In the genomic region with DNA sequence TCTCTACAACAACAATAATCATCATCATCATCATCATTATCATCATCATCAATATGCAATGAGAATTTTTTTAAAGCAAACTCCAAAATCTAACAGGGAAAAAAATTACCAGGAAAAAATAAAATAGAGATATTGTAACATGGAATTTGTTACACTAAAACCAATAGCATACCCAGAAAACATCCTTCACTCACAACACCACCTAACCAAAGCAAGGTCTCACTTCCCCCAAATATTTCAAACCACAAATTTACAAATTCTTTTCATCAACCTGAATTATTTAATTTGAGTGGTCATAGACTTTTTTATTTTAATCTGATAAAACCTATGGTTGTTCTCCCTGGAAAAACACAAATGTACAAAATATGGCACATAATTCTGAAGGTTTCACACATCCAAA, we compare ENCODE assay signal across 20 cellular contexts. TPM values are rescaled to one million over a fixed set of nuclear protein-coding genes. Genes with fewer than 3 reads are reported as not detected.
DNase-seq lines count a peak whose midpoint lies in the region; ATAC-seq and TF ChIP-seq lines count a peak whose summit lies in the region.
"Had no signal": no experiment of that assay in that cellular context is flagged by ENCODE, and none has a peak within 500 bp of the region (broad histone marks: within the 10 kb centered on the region; RNA-seq: fewer than 3 reads in every experiment).

No MANE protein-coding gene starts in this region.

- no peak for TF ChIP-seq POLR2A in body of pancreas (IDR thresholded peaks at IDR 0.05)

- H3K27me3 Mint-ChIP-seq in activated naive CD8-positive, alpha-beta T cell, result no peaks in the 10 kb centered on the region
- H3K27me3 Mint-ChIP-seq in activated naive CD8-positive, alpha-beta T cell treated with anti-CD3 and anti-CD28 coated beads, Interleukin-2, amount 50 U/mL, for 24 hours, result no peaks in the 10 kb centered on the region
- H3K27me3 Mint-ChIP-seq in effector memory CD8-positive, alpha-beta T cell, result no peaks in the 10 kb centered on the region

- DNase-seq in activated naive CD8-positive, alpha-beta T cell treated with anti-CD3 and anti-CD28 coated beads, Interleukin-2, amount 50 U/mL, for 24 hours, result no peak
- DNase-seq in Karpas-422 (no peak), SK-N-DZ (ENCODE audit: low spot score) (no peak), NCI-H2029 (lab: John Stamatoyannopoulos, UW) (no peak), body of pancreas (no peak)
- no peak for DNase-seq in effector memory CD8-positive, alpha-beta T cell
- DNase-seq: 8988T, AML-193, COR-L47, DMS 273 treated with DMSO at 0.1 percent for 48 hours, DMS79 treated with DMSO at 0.1 percent for 48 hours, IMR-90, MV-4-11, NCI-H1105 treated with DMSO at 0.1 percent for 48 hours, NCI-H2081 treated with DMSO at 0.1 percent for 48 hours, NCI-H446, NCI-H526, Right ventricle myocardium superior had no signal

- no peaks in the 10 kb centered on the region; the same call in 1 of the 2 replicates for H3K36me3 ChIP-seq in Karpas-422 (ENCODE audit: insufficient read depth, low read length)
- H3K36me3 ChIP-seq in body of pancreas (replicated peaks in 1 of 2; ENCODE audit: insufficient read depth in 1 of 2, low read depth in 2 of 2), result no peaks in the 10 kb centered on the region

- intact Hi-C loops in body of pancreas (cut with DNase I), result no loop called here

- ATAC-seq in activated naive CD8-positive, alpha-beta T cell treated with anti-CD3 and anti-CD28 coated beads, Interleukin-2, amount 50 U/mL, for 24 hours, result no peak
- no peak for ATAC-seq in effector memory CD8-positive, alpha-beta T cell (replicated peaks)
- no peak for ATAC-seq in body of pancreas

- H3K4me3 ChIP-seq in Karpas-422 (ENCODE audit: low read length), result no peak overlapping the region
- no peak overlapping the region for H3K4me3 ChIP-seq in body of pancreas

- peaks cover 75% of the 10 kb centered on the region for H3K4me1 Mint-ChIP-seq in activated naive CD8-positive, alpha-beta T cell (ENCODE audit: low read depth)
- peaks cover 68% of the 10 kb centered on the region for H3K4me1 Mint-ChIP-seq in activated naive CD8-positive, alpha-beta T cell treated with anti-CD3 and anti-CD28 coated beads, Interleukin-2, amount 50 U/mL, for 24 hours
- peaks cover 44 to 69% of the 10 kb centered on the region in 2 donors for H3K4me1 Mint-ChIP-seq in effector memory CD8-positive, alpha-beta T cell (ENCODE audit: low read depth in 2 of 2)

- H3K9ac ChIP-seq in Karpas-422 (ENCODE audit: low read length), result no peak overlapping the region

- no peak overlapping the region for H2AFZ ChIP-seq in Karpas-422 (ENCODE audit: low read length)

- TF ChIP-seq CTCF in body of pancreas (IDR thresholded peaks at IDR 0.05), result no peak

- H3K4me1 ChIP-seq in Karpas-422 (ENCODE audit: low read length), result peaks cover 78% of the 10 kb centered on the region
- peaks cover 51% of the 10 kb centered on the region for H3K4me1 ChIP-seq in body of pancreas

- H3K27ac Mint-ChIP-seq in activated naive CD8-positive, alpha-beta T cell, result no peak overlapping the region
- no peak overlapping the region for H3K27ac Mint-ChIP-seq in activated naive CD8-positive, alpha-beta T cell treated with anti-CD3 and anti-CD28 coated beads, Interleukin-2, amount 50 U/mL, for 24 hours
- peak overlapping the region in 1 of 2 donors; percentile 11 for H3K27ac Mint-ChIP-seq in effector memory CD8-positive, alpha-beta T cell

- H3K36me3 Mint-ChIP-seq in activated naive CD8-positive, alpha-beta T cell, result no peaks in the 10 kb centered on the region
- H3K36me3 Mint-ChIP-seq in activated naive CD8-positive, alpha-beta T cell treated with anti-CD3 and anti-CD28 coated beads, Interleukin-2, amount 50 U/mL, for 24 hours (ENCODE audit: low read depth), result no peaks in the 10 kb centered on the region
- H3K36me3 Mint-ChIP-seq in effector memory CD8-positive, alpha-beta T cell (ENCODE audit: insufficient read depth), result peaks cover 3% of the 10 kb centered on the region

- H3K9me3 ChIP-seq in Karpas-422 (ENCODE audit: low read length) (no peaks in the 10 kb centered on the region), body of pancreas (no peaks in the 10 kb centered on the region)

- H3K4me3 Mint-ChIP-seq in activated naive CD8-positive, alpha-beta T cell, result peak overlapping the region; percentile 47
- no peak overlapping the region for H3K4me3 Mint-ChIP-seq in activated naive CD8-positive, alpha-beta T cell treated with anti-CD3 and anti-CD28 coated beads, Interleukin-2, amount 50 U/mL, for 24 hours
- peak overlapping the region; percentile 15 to 41 for H3K4me3 Mint-ChIP-seq in effector memory CD8-positive, alpha-beta T cell
- H3K4me3 Mint-ChIP-seq: CD14-positive monocyte had no signal

- H3K27ac ChIP-seq in Karpas-422 (ENCODE audit: low read length) (peak overlapping the region; percentile 98), body of pancreas (no peak overlapping the region)

- H4K20me1 ChIP-seq in Karpas-422 (ENCODE audit: insufficient read depth, low read depth, low read length), result no peaks in the 10 kb centered on the region; the same call in 1 of the 2 replicates

- H3K27me3 ChIP-seq in Karpas-422 (ENCODE audit: low read length), result no peaks in the 10 kb centered on the region
- no peaks in the 10 kb centered on the region for H3K27me3 ChIP-seq in body of pancreas

- peaks cover 100% of the 10 kb centered on the region for H3K79me2 ChIP-seq in Karpas-422 (ENCODE audit: low read length)

- H3K4me2 ChIP-seq in Karpas-422 (ENCODE audit: low read depth, low read length, poor library complexity, severe bottlenecking), result peak overlapping the region; percentile 87

- no peaks in the 10 kb centered on the region for H3K9me2 ChIP-seq in Karpas-422 (replicated peaks; ENCODE audit: insufficient read depth, low read length)

- no peaks in the 10 kb centered on the region for H3K9me3 Mint-ChIP-seq in activated naive CD8-positive, alpha-beta T cell (ENCODE audit: low read depth)
- no peaks in the 10 kb centered on the region for H3K9me3 Mint-ChIP-seq in activated naive CD8-positive, alpha-beta T cell treated with anti-CD3 and anti-CD28 coated beads, Interleukin-2, amount 50 U/mL, for 24 hours
- no peaks in the 10 kb centered on the region for H3K9me3 Mint-ChIP-seq in effector memory CD8-positive, alpha-beta T cell
- H3K9me3 Mint-ChIP-seq: CD14-positive monocyte had no signal

RNA-seq across cellular contexts. Expression of a gene that starts 11.2 kb away (rescaled TPM):
- 96.0 and 126 TPM in 2 replicates for total RNA-seq in Karpas-422 (2014; rRNA removed; shearing (Covaris generic); ENCODE audit: low replicate concordance)
- polyA plus RNA-seq in SK-N-DZ (2014; cell fraction: cytosol; rRNA removed), result 6.0 and 6.5 TPM in 2 replicates
- polyA plus RNA-seq in SK-N-DZ (2014; cell fraction: nucleus; rRNA removed), result 13.6 and 18.2 TPM in 2 replicates
- total RNA-seq in body of pancreas, result 10 to 100 TPM; 32.9 to 61.0 TPM
